26 cellular contexts compared by ENCODE assay signal in genomic region chr6:169398342-169399105, GRCh38.
DNase-seq lines count a peak whose midpoint lies in the region; FAIRE-seq and TF ChIP-seq lines count a peak whose summit lies in the region.
"Had no signal": no experiment of that assay in that cellular context is flagged by ENCODE, and none has a peak within 500 bp of the region (broad histone marks: within the 10 kb centered on the region; RNA-seq: fewer than 3 reads in every experiment).

No MANE protein-coding gene starts in this region.

- WGBS in suprapubic skin = 69% methylated on average over 13 of the region's 14 CpGs

- H3K4me3 ChIP-seq in bronchial epithelial cell (ENCODE audit: low read depth, low read length) (no peak overlapping the region), suprapubic skin (no peak overlapping the region)
- H3K4me3 ChIP-seq: colonic mucosa, ovary, PC-9 had no signal

- DNase-seq in activated CD8-positive, alpha-beta memory T cell treated with anti-CD3 and anti-CD28 coated beads for 24 hours = peak; percentile 42
- no peak for DNase-seq in activated CD8-positive, alpha-beta memory T cell treated with anti-CD3 and anti-CD28 coated beads, Interleukin-2, amount 50 U/mL, for 4 hours
- no peak for DNase-seq in bronchial epithelial cell (ENCODE audit: low read depth)
- DNase-seq in islet precursor cell = peak; percentile 42
- DNase-seq in suprapubic skin (ENCODE audit: low spot score in 2 of 2) = peak in 1 of 2 donors; percentile 82
- DNase-seq in NOMO-1 treated with dmso at 0.1 percent for 144 hours (lab: John Stamatoyannopoulos, UW; ENCODE audit: unreplicated experiment) = no peak
- no peak for DNase-seq in cerebellar nuclear complex (lab: John Stamatoyannopoulos, UW)
- no peak for DNase-seq in iPS-NIHi11 (ENCODE audit: low spot score)
- DNase-seq: activated CD8-positive, alpha-beta T cell treated with anti-CD3 and anti-CD28 coated beads for 36 hours; activated T-cell treated with anti-CD3 and anti-CD28 coated beads for 4 hours; CD4-positive, CD25-positive, alpha-beta regulatory T cell; colonic mucosa; DND-41; effector CD4-positive, alpha-beta T cell; HCEC 1CT; NCI-H1417 treated with DMSO at 0.1 percent for 48 hours; NCI-H2081; ovary; PC-9; retina; SHP77; small intestine; stimulated activated naive CD4-positive, alpha-beta T cell treated with Interleukin-2 at 50 U/mL for 16 hours had no signal

- no peaks in the 10 kb centered on the region for H3K27me3 ChIP-seq in bronchial epithelial cell (ENCODE audit: control insufficient read depth, insufficient read depth, low read length)
- no peaks in the 10 kb centered on the region for H3K27me3 ChIP-seq in suprapubic skin
- H3K27me3 ChIP-seq: colonic mucosa, ovary had no signal

- no peak for TF ChIP-seq POLR2A in suprapubic skin (IDR thresholded peaks at IDR 0.05)

- no peak for TF ChIP-seq EP300 in suprapubic skin (IDR thresholded peaks at IDR 0.05)

- peaks cover 14% of the 10 kb centered on the region for H3K4me1 ChIP-seq in suprapubic skin
- H3K4me1 ChIP-seq: colonic mucosa had no signal

- peak overlapping the region; percentile 22 for H3K27ac ChIP-seq in suprapubic skin
- H3K27ac ChIP-seq: 22Rv1, colonic mucosa, ovary, PC-9 had no signal

- H3K36me3 ChIP-seq in bronchial epithelial cell (ENCODE audit: control insufficient read depth, insufficient read depth, low read length) (no peaks in the 10 kb centered on the region), suprapubic skin (no peaks in the 10 kb centered on the region)
- H3K36me3 ChIP-seq: colonic mucosa, ovary had no signal

- FAIRE-seq in bronchial epithelial cell (lab: Jason Lieb, UNC) = peak; percentile 97
- FAIRE-seq: frontal cortex, GM18507, small intestine had no signal

- no peaks in the 10 kb centered on the region for H3K9me3 ChIP-seq in suprapubic skin
- H3K9me3 ChIP-seq: colonic mucosa, ovary had no signal

- TF ChIP-seq CTCF in bronchial epithelial cell (IDR thresholded peaks at IDR 0.05; ENCODE audit: insufficient read depth, low read length, severe bottlenecking) (no peak), suprapubic skin (IDR thresholded peaks at IDR 0.05) (no peak)

Comparison
In these comparisons a context has a peak if more than half of its experiments do, and no peak if none do; other contexts are left out.
1. DNase-seq: peak in activated CD8-positive, alpha-beta memory T cell treated with anti-CD3 and anti-CD28 coated beads for 24 hours (single experiment) and islet precursor cell (single experiment); none in activated CD8-positive, alpha-beta memory T cell treated with anti-CD3 and anti-CD28 coated beads, Interleukin-2, amount 50 U/mL, for 4 hours (single experiment), bronchial epithelial cell (single experiment), NOMO-1 treated with dmso at 0.1 percent for 144 hours (single experiment), cerebellar nuclear complex (0 of 2) and iPS-NIHi11 (single experiment).